Comparison of ENCODE assay signal across 30 cellular contexts in the genomic region with DNA sequence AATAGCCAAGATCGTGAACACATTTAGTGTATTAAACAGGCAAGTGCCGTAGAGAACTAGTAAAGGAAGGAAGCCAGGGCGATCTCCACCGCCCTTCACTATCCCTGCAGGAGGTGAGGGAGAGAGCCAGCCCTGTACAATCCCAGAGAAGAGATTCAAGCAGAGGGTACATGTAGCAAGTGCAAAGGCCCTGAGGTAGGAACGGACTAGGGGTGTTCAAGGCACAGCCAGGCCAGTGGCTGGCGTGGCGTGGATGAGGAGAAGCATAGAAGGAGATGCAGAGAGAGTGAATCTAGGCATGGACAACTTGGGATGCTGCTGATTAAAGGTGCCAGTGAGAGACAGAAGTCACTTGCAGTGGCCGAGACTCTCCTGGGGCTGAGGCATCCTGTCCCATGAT. TPM values are rescaled to one million over a fixed set of nuclear protein-coding genes. Genes with fewer than 3 reads are reported as not detected.
"Had no signal": no experiment of that assay in that cellular context is flagged by ENCODE, and none has a peak within 500 bp of the region (broad histone marks: within the 10 kb centered on the region; RNA-seq: fewer than 3 reads in every experiment).

No MANE protein-coding gene starts in this region.

- H3K4me3 Mint-ChIP-seq: activated CD4-positive, alpha-beta memory T cell treated with anti-CD3 and anti-CD28 coated beads for 36 hours; activated CD4-positive, alpha-beta T cell treated with anti-CD3 and anti-CD28 coated beads for 36 hours; activated CD4-positive, alpha-beta T cell treated with anti-CD3 and anti-CD28 coated beads, Interleukin-2, amount 10 ng/mL, durations not matched to agents 24 days and 14 days; activated CD8-positive, alpha-beta memory T cell treated with anti-CD3 and anti-CD28 coated beads, Interleukin-2, amount 10 ng/mL, durations not matched to agents 7 days and 5 days; activated CD8-positive, alpha-beta T cell treated with anti-CD3 and anti-CD28 coated beads, Interleukin-2, amount 10 ng/mL, durations not matched to agents 7 days and 5 days; activated naive CD4-positive, alpha-beta T cell treated with anti-CD3 and anti-CD28 coated beads for 36 hours; activated naive CD8-positive, alpha-beta T cell had no signal

- H3K27me3 ChIP-seq: brain microvascular endothelial cell, colonic mucosa had no signal

- H3K27ac Mint-ChIP-seq: activated CD4-positive, alpha-beta memory T cell treated with anti-CD3 and anti-CD28 coated beads for 36 hours; activated CD4-positive, alpha-beta T cell treated with anti-CD3 and anti-CD28 coated beads for 36 hours; activated CD4-positive, alpha-beta T cell treated with anti-CD3 and anti-CD28 coated beads, Interleukin-2, amount 10 ng/mL, durations not matched to agents 24 days and 14 days; activated CD8-positive, alpha-beta memory T cell treated with anti-CD3 and anti-CD28 coated beads, Interleukin-2, amount 10 ng/mL, durations not matched to agents 7 days and 5 days; activated CD8-positive, alpha-beta T cell treated with anti-CD3 and anti-CD28 coated beads, Interleukin-2, amount 10 ng/mL, durations not matched to agents 7 days and 5 days; activated naive CD4-positive, alpha-beta T cell treated with anti-CD3 and anti-CD28 coated beads for 36 hours; activated naive CD8-positive, alpha-beta T cell had no signal

- H3K36me3 Mint-ChIP-seq: activated CD4-positive, alpha-beta memory T cell treated with anti-CD3 and anti-CD28 coated beads for 36 hours; activated CD8-positive, alpha-beta memory T cell treated with anti-CD3 and anti-CD28 coated beads, Interleukin-2, amount 10 ng/mL, durations not matched to agents 7 days and 5 days; activated naive CD8-positive, alpha-beta T cell had no signal

- DNase-seq: activated CD4-positive, alpha-beta memory T cell treated with anti-CD3 and anti-CD28 coated beads for 36 hours; activated CD4-positive, alpha-beta T cell treated with anti-CD3 and anti-CD28 coated beads for 36 hours; activated CD4-positive, alpha-beta T cell treated with anti-CD3 and anti-CD28 coated beads, Interleukin-2, amount 10 ng/mL, durations not matched to agents 24 days and 14 days; activated CD4-positive, CD25-positive, alpha-beta regulatory T cell; activated CD4-positive, CD25-positive, alpha-beta regulatory T cell treated with anti-CD3 and anti-CD28 coated beads, Interleukin-2, amount 50 U/mL, for 72 hours; activated CD8-positive, alpha-beta memory T cell treated with anti-CD3 and anti-CD28 coated beads, Interleukin-2, amount 10 ng/mL, durations not matched to agents 7 days and 5 days; activated CD8-positive, alpha-beta memory T cell treated with anti-CD3 and anti-CD28 coated beads, Interleukin-2, amount 50 U/mL, for 4 hours; activated CD8-positive, alpha-beta T cell treated with anti-CD3 and anti-CD28 coated beads, Interleukin-2, amount 10 ng/mL, durations not matched to agents 7 days and 5 days; activated naive CD4-positive, alpha-beta T cell treated with anti-CD3 and anti-CD28 coated beads for 36 hours; activated T-cell treated with anti-CD3 and anti-CD28 coated beads, Interleukin-2, amount 50 U/mL, for 1 hour; activated T-cell treated with anti-CD3 and anti-CD28 coated beads, Interleukin-2, amount 50 U/mL, for 48 hours; amniotic stem cell; brain microvascular endothelial cell; colonic mucosa; effector CD8-positive, alpha-beta T cell; esophagus squamous epithelium; foreskin melanocyte; T-helper 2 cell had no signal

- H3K4me1 ChIP-seq: colonic mucosa, esophagus squamous epithelium, gastroesophageal sphincter had no signal

- FAIRE-seq: astrocyte, endometrium, endothelial cell of umbilical vein had no signal

- H3K9me3 Mint-ChIP-seq: activated CD4-positive, alpha-beta memory T cell treated with anti-CD3 and anti-CD28 coated beads for 36 hours; activated CD4-positive, alpha-beta T cell treated with anti-CD3 and anti-CD28 coated beads, Interleukin-2, amount 10 ng/mL, durations not matched to agents 24 days and 14 days; activated naive CD4-positive, alpha-beta T cell treated with anti-CD3 and anti-CD28 coated beads for 36 hours had no signal

- H3K4me1 Mint-ChIP-seq: activated CD4-positive, alpha-beta T cell treated with anti-CD3 and anti-CD28 coated beads for 36 hours; activated CD4-positive, alpha-beta T cell treated with anti-CD3 and anti-CD28 coated beads, Interleukin-2, amount 10 ng/mL, durations not matched to agents 24 days and 14 days; activated CD8-positive, alpha-beta memory T cell treated with anti-CD3 and anti-CD28 coated beads, Interleukin-2, amount 10 ng/mL, durations not matched to agents 7 days and 5 days had no signal

- H3K4me3 ChIP-seq: colonic mucosa, esophagus squamous epithelium, gastroesophageal sphincter had no signal

- H3K9me3 ChIP-seq: colonic mucosa, esophagus squamous epithelium, gastroesophageal sphincter had no signal

- H3K36me3 ChIP-seq: brain microvascular endothelial cell, colonic mucosa, esophagus squamous epithelium, gastroesophageal sphincter had no signal

- ATAC-seq: activated CD4-positive, alpha-beta T cell treated with anti-CD3 and anti-CD28 coated beads for 36 hours; activated CD8-positive, alpha-beta memory T cell treated with anti-CD3 and anti-CD28 coated beads, Interleukin-2, amount 10 ng/mL, durations not matched to agents 7 days and 5 days; activated CD8-positive, alpha-beta T cell treated with anti-CD3 and anti-CD28 coated beads, Interleukin-2, amount 10 ng/mL, durations not matched to agents 7 days and 5 days; gastroesophageal sphincter had no signal

- H3K27ac ChIP-seq: brain microvascular endothelial cell, colonic mucosa, epithelial cell of prostate, esophagus squamous epithelium, gastroesophageal sphincter had no signal

RNA-seq across cellular contexts. Expression of a gene that starts 39.1 kb away (rescaled TPM):
- total RNA-seq: activated CD8-positive, alpha-beta memory T cell treated with anti-CD3 and anti-CD28 coated beads for 36 hours; activated CD8-positive, alpha-beta memory T cell treated with anti-CD3 and anti-CD28 coated beads, Interleukin-2, amount 10 ng/mL, durations not matched to agents 7 days and 5 days; activated naive CD4-positive, alpha-beta T cell treated with anti-CD3 and anti-CD28 coated beads for 36 hours; astrocyte; bronchial epithelial cell; dermis microvascular lymphatic vessel endothelial cell; endothelial cell of umbilical vein; esophagus squamous epithelium; fibroblast of lung; fibroblast of villous mesenchyme; glomerular endothelial cell had no signal
- polyA plus RNA-seq: endothelial cell of umbilical vein, fibroblast of lung had no signal
